In the genomic region with DNA sequence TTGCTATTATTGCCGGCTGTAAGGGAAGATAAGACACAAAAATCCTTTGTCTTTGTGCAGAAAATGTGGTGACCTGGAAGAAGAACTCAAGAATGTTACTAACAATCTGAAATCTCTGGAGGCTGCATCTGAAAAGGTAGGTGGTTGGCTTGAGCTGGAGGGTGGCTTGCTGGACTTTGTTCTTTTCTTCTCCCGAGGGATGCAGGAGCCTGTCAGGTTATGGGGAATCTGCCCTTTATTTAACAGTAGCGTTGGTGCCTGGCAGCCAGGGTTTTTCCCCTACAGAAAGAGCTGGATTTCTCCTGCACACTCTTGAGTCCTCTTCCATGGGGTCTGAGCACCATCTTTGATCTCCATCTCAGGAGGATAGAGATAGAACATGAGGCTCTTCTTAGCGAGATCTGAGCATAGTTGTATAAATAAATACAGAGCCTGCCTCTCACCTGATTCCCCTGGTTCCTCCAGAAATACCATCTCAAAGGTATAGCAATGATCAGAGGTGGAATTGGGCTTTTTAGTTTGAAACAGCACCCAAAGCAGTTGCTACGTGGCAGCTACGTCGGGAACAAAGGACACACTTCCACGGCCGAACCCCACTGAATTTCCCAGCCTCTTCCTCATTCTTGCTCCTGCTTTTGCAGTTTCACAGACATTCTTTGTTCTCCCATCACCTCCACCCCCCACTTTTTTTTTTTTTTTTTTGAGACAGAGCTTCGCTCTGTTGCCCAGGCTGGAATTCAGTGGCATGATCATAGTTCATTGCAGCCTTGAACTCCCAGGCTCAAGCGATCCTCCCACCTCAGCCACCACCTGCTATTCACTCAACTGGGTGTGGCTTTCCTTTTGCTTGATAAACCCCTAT, we compare ENCODE assay signal across 12 cellular contexts. TPM values are rescaled to one million over a fixed set of nuclear protein-coding genes. Genes with fewer than 3 reads are reported as not detected.
DNase-seq lines count a peak whose midpoint lies in the region; ATAC-seq, FAIRE-seq and TF ChIP-seq lines count a peak whose summit lies in the region.
"Had no signal": no experiment of that assay in that cellular context is flagged by ENCODE, and none has a peak within 500 bp of the region (broad histone marks: within the 10 kb centered on the region; RNA-seq: fewer than 3 reads in every experiment).

No MANE protein-coding gene starts in this region.

- no peak overlapping the region for H2AFZ ChIP-seq in Loucy (ENCODE audit: low read length)
- H2AFZ ChIP-seq: parathyroid adenoma had no signal

- no peaks in the 10 kb centered on the region for H3K27me3 ChIP-seq in CD4-positive, alpha-beta memory T cell (ENCODE audit: insufficient read depth, low read length)
- no peaks in the 10 kb centered on the region for H3K27me3 ChIP-seq in Loucy (ENCODE audit: insufficient read depth, low read length, poor library complexity, severe bottlenecking)
- H3K27me3 ChIP-seq in esophagus squamous epithelium, result no peaks in the 10 kb centered on the region
- no peaks in the 10 kb centered on the region for H3K27me3 ChIP-seq in pancreas

- peaks cover 11% of the 10 kb centered on the region; the same call in 1 of the 2 replicates for H3F3A ChIP-seq in Loucy (ENCODE audit: low read depth)

- no peaks in the 10 kb centered on the region for H3K9me2 ChIP-seq in Loucy (replicated peaks; ENCODE audit: low read depth, low read length)

- H3K9me3 Mint-ChIP-seq in CD4-positive, alpha-beta memory T cell, result no peaks in the 10 kb centered on the region

- WGBS in esophagus squamous epithelium, 2 donors, result 63 to 75% methylated on average over 11 of the region's 11 CpGs
- 66 to 73% methylated on average over 11 of the region's 11 CpGs for WGBS in pancreas, 2 donors

- H3K4me3 Mint-ChIP-seq in CD4-positive, alpha-beta memory T cell, result peak overlapping the region in 1 of 8 donors; percentile 20

- H3K9ac ChIP-seq in Loucy (ENCODE audit: low read depth, low read length, poor library complexity, severe bottlenecking), result peak overlapping the region; percentile 74
- H3K9ac ChIP-seq: parathyroid adenoma had no signal

- H3K9me3 ChIP-seq in CD4-positive, alpha-beta memory T cell (ENCODE audit: control insufficient read depth in 1 of 2, low read length in 2 of 2), result no peaks in the 10 kb centered on the region
- H3K9me3 ChIP-seq in Loucy (ENCODE audit: insufficient read depth, low read depth, low read length) (no peaks in the 10 kb centered on the region), esophagus squamous epithelium (no peaks in the 10 kb centered on the region), pancreas (no peaks in the 10 kb centered on the region)

- no peak for TF ChIP-seq POLR2A in esophagus squamous epithelium (IDR thresholded peaks at IDR 0.05)

- FAIRE-seq in pancreas (lab: Jason Lieb, UNC), result no peak

- H3K4me1 ChIP-seq in CD4-positive, alpha-beta memory T cell (ENCODE audit: insufficient read depth, low read length), result peaks cover 47% of the 10 kb centered on the region
- H3K4me1 ChIP-seq in Loucy (ENCODE audit: insufficient read depth, low read length, poor library complexity, severe bottlenecking) (peaks cover 44% of the 10 kb centered on the region), esophagus squamous epithelium (peaks cover 18 to 49% (median 26%) of the 10 kb centered on the region in 3 donors), pancreas (peaks cover 0 to 10% (median 6%) of the 10 kb centered on the region in 3 donors)
- H3K4me1 ChIP-seq: parathyroid adenoma had no signal

- peaks cover 80% of the 10 kb centered on the region for H4K20me1 ChIP-seq in Loucy (ENCODE audit: insufficient read depth, low read length, poor library complexity, severe bottlenecking)

- TF ChIP-seq CTCF in Loucy (conservative IDR thresholded peaks at IDR 0.05; ENCODE audit: low read length), result no peak
- TF ChIP-seq CTCF in esophagus squamous epithelium (IDR thresholded peaks at IDR 0.05), result no peak
- TF ChIP-seq CTCF in pancreas (IDR thresholded peaks at IDR 0.05), result no peak

- H3K36me3 Mint-ChIP-seq in CD4-positive, alpha-beta memory T cell, result peaks cover 63 to 82% of the 10 kb centered on the region in 2 donors

- no peak for DNase-seq in CD4-positive, alpha-beta memory T cell
- DNase-seq in esophagus squamous epithelium (lab: John Stamatoyannopoulos, UW), result no peak
- peak in 2 of 6 donors; percentile 21 to 42 for DNase-seq in pancreas
- no peak for DNase-seq in COR-L47 (lab: John Stamatoyannopoulos, UW)
- no peak for DNase-seq in effector CD4-positive, alpha-beta T cell
- DNase-seq: activated CD4-positive, CD25-positive, alpha-beta regulatory T cell; effector memory CD4-positive, alpha-beta T cell; NCI-H2081 had no signal

- H3K4me2 ChIP-seq in Loucy (ENCODE audit: low read depth, low read length, poor library complexity, severe bottlenecking), result peak overlapping the region; percentile 21

- H3K79me2 ChIP-seq in Loucy (ENCODE audit: insufficient read depth, low read length), result peaks cover 95% of the 10 kb centered on the region
- H3K79me2 ChIP-seq: parathyroid adenoma had no signal

- peak overlapping the region; percentile 53 to 82 (median 76) for H3K27ac Mint-ChIP-seq in CD4-positive, alpha-beta memory T cell

- POLR2A ChIA-PET in CD4-positive, alpha-beta memory T cell (lab: Charles Lee; ENCODE audit: partially characterized antibody), result interaction anchor here (0.6 to 10.9 kb wide), 5 partner anchors 12 to 47 kb away, joined by 3 to 192 read pairs (median 10); a partner anchor contains a TSS

- CTCF ChIA-PET in CD4-positive, alpha-beta memory T cell (lab: Charles Lee; ENCODE audit: partially characterized antibody), result interaction anchor here (1.0 to 6.4 kb wide), 7 partner anchors 15 to 47 kb away, joined by 3 to 145 read pairs (median 5); a partner anchor contains a TSS

- H3K4me1 Mint-ChIP-seq in CD4-positive, alpha-beta memory T cell, result peaks cover 27 to 58% (median 36%) of the 10 kb centered on the region in 4 donors

- no peak overlapping the region for H3K27ac ChIP-seq in CD4-positive, alpha-beta memory T cell (ENCODE audit: low read depth, low read length)
- H3K27ac ChIP-seq in esophagus squamous epithelium (peak overlapping the region in 3 of 4 donors; percentile 61 to 78 (median 75)), pancreas (peak overlapping the region; percentile 63 to 92 (median 78))
- H3K27ac ChIP-seq: parathyroid adenoma had no signal

- ATAC-seq in pancreas, result peak; percentile 44 to 66 (median 54)
- no peak for ATAC-seq in GM18519 (IDR thresholded peaks at IDR 0.05; ENCODE audit: low FRiP score, unreplicated experiment)
- no peak for ATAC-seq in HG03521 (IDR thresholded peaks at IDR 0.05; ENCODE audit: unreplicated experiment)

- no peak overlapping the region for H3K4me3 ChIP-seq in CD4-positive, alpha-beta memory T cell (ENCODE audit: low read length in 2 of 2)
- H3K4me3 ChIP-seq in Loucy (ENCODE audit: low read length, poor library complexity, severe bottlenecking), result no peak overlapping the region
- H3K4me3 ChIP-seq in esophagus squamous epithelium, result no peak overlapping the region
- no peak overlapping the region for H3K4me3 ChIP-seq in pancreas

- intact Hi-C loops in CD4-positive, alpha-beta memory T cell (cut with micrococcal nuclease), result no loop called here
- intact Hi-C loops in esophagus squamous epithelium (cut with DNase I), result no loop called here
- intact Hi-C loops in pancreas (cut with DNase I), result no loop called here

- H3K27me3 Mint-ChIP-seq in CD4-positive, alpha-beta memory T cell, result no peaks in the 10 kb centered on the region

- H3K36me3 ChIP-seq in CD4-positive, alpha-beta memory T cell (ENCODE audit: insufficient read depth, low read length), result peaks cover 80% of the 10 kb centered on the region
- H3K36me3 ChIP-seq in Loucy (ENCODE audit: insufficient read depth, low read length) (peaks cover 100% of the 10 kb centered on the region), esophagus squamous epithelium (peaks cover 84 to 100% (median 89%) of the 10 kb centered on the region in 3 donors), pancreas (peaks cover 9 to 61% (median 15%) of the 10 kb centered on the region in 3 donors)

RNA-seq across cellular contexts. Expression of a gene that starts 12.9 kb away (rescaled TPM):
- 10 to 100 TPM; 94.7 to 96.8 TPM for total RNA-seq in CD4-positive, alpha-beta memory T cell
- 100 to 1,000 TPM in 1 of 2 donors, 10 to 100 TPM in 1; 76.7 to 134 TPM for polyA plus RNA-seq in CD4-positive, alpha-beta memory T cell
- 100 to 1,000 TPM; 307 to 577 (median 369) TPM for total RNA-seq in esophagus squamous epithelium
- total RNA-seq in pancreas, result 100 to 1,000 TPM in 2 of 6 donors, 10 to 100 TPM in 4; 36.8 to 161 (median 50.8) TPM
- polyA plus RNA-seq in pancreas, result 100 to 1,000 TPM; 102 to 126 TPM

RNA-seq across cellular contexts. Expression of a gene that starts 22.5 kb away (rescaled TPM):
- 10 to 100 TPM; 85.5 to 86.9 TPM for total RNA-seq in CD4-positive, alpha-beta memory T cell
- polyA plus RNA-seq in CD4-positive, alpha-beta memory T cell, result 10 to 100 TPM; 83.9 to 96.8 TPM
- total RNA-seq in esophagus squamous epithelium (10 to 100 TPM; 39.5 to 70.9 (median 46.4) TPM), pancreas (10 to 100 TPM; 18.6 to 40.8 (median 27.8) TPM)
- 10 to 100 TPM; 12.0 to 18.0 TPM for polyA plus RNA-seq in pancreas

RNA-seq across cellular contexts. Expression of a gene that starts 54.3 kb away (rescaled TPM):
- total RNA-seq in CD4-positive, alpha-beta memory T cell, result 10 to 100 TPM; 17.8 to 18.8 TPM
- 10 to 100 TPM in 1 of 2 donors, 1 to 10 TPM in 1; 5.5 to 12.6 TPM for polyA plus RNA-seq in CD4-positive, alpha-beta memory T cell
- total RNA-seq in esophagus squamous epithelium (1 to 10 TPM in 1 of 4 donors, under 1 TPM in 2, not detected in 1; 0.31 to 1.1 (median 0.41) TPM), pancreas (1 to 10 TPM; 2.2 to 5.9 (median 3.6) TPM)
- 10 to 100 TPM; 12.5 to 13.2 TPM for polyA plus RNA-seq in pancreas

Comparison
In these comparisons a context has a peak if more than half of its experiments do, and no peak if none do; other contexts are left out.
1. ATAC-seq: peak in pancreas (4 of 4); none in GM18519 (single experiment) and HG03521 (single experiment).